ENCODE assay signal across 8 cellular contexts in the genomic region with DNA sequence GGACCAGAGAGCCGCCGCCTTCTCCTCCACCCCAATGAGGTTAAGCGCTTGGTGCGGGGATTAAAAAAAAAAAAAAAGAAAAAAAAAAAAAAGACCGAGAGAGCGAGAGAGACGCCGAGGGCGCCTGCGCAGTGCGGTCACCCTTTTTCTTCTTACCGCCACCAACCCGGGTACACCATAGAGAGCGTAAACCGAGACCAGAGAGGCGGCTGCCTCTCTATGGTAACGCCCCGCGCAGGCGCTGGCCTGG. TPM values are rescaled to one million over a fixed set of nuclear protein-coding genes. Genes with fewer than 3 reads are reported as not detected.
A peak's percentile ranks its signal among the peaks of the same experiment; 100 is the strongest.
DNase-seq lines count a peak whose midpoint lies in the region; ATAC-seq and TF ChIP-seq lines count a peak whose summit lies in the region.

Gene CLASP1 (minus strand): TSS at position 61 of the 250 bp plus-strand sequence. CDS start 43,567 bp downstream, outside the sequence.

- no peak within 1 kb of the TSS for H2BK12ac ChIP-seq in trophoblast cell (ENCODE audit: low read length)

- H4K8ac ChIP-seq in trophoblast cell (ENCODE audit: low read depth, low read length), result peak within 1 kb of the TSS; percentile 90

- peaks cover 15% of the 10 kb centered on the region for H3K79me2 ChIP-seq in trophoblast cell (ENCODE audit: control insufficient read depth, insufficient read depth, low read length, poor library complexity)

- DNase-seq in NCI-H1417 (lab: John Stamatoyannopoulos, UW) (peak; percentile 91 to 98 (median 96)), T-helper 1 cell (peak; percentile 94 to 99 (median 94)), adrenal gland (peak; percentile 96 to 99 (median 98)), cardiac septum (ENCODE audit: low spot score) (peak; percentile 97), trophoblast cell (peak; percentile 99), upper lobe of right lung (peak; percentile 98)

- TF ChIP-seq POLR2A in adrenal gland (IDR thresholded peaks at IDR 0.05), result peak in 1 of 2 donors; percentile 87

- H4K12ac ChIP-seq in trophoblast cell (ENCODE audit: low read depth, low read length), result peak within 1 kb of the TSS; percentile 93

- ATAC-seq in HG02610 (IDR thresholded peaks at IDR 0.05; ENCODE audit: unreplicated experiment) (peak; percentile 91), upper lobe of right lung (peak; percentile 98)

- no peaks in the 10 kb centered on the region for H3K9me3 ChIP-seq in adrenal gland (replicated peaks in 1 of 3)
- H3K9me3 ChIP-seq in trophoblast cell (ENCODE audit: insufficient read depth, low read depth, low read length), result no peaks in the 10 kb centered on the region
- H3K9me3 ChIP-seq in upper lobe of right lung, result no peaks in the 10 kb centered on the region

- H3K36me3 ChIP-seq in adrenal gland (replicated peaks in 1 of 2), result no peaks in the 10 kb centered on the region
- no peaks in the 10 kb centered on the region for H3K36me3 ChIP-seq in trophoblast cell (ENCODE audit: control insufficient read depth in 1 of 2, insufficient read depth in 2 of 2, low read length in 2 of 2)
- H3K36me3 ChIP-seq in upper lobe of right lung, result no peaks in the 10 kb centered on the region

- H3K23ac ChIP-seq in trophoblast cell (ENCODE audit: low read length), result no peak within 1 kb of the TSS

- peak within 1 kb of the TSS; percentile 91 for H2AFZ ChIP-seq in trophoblast cell (ENCODE audit: insufficient read depth, low read length, poor library complexity)

- H2BK120ac ChIP-seq in trophoblast cell (ENCODE audit: insufficient read depth, low read length, poor library complexity), result peak within 1 kb of the TSS; percentile 86

- H3K27me3 ChIP-seq in adrenal gland (no peaks in the 10 kb centered on the region), trophoblast cell (ENCODE audit: insufficient read depth, low read length) (no peaks in the 10 kb centered on the region), upper lobe of right lung (no peaks in the 10 kb centered on the region)

- peak within 1 kb of the TSS; percentile 80 for H3K4ac ChIP-seq in trophoblast cell (ENCODE audit: low read depth, low read length)

- peaks cover 11% of the 10 kb centered on the region for H3K79me1 ChIP-seq in trophoblast cell (ENCODE audit: low read length)

- TF ChIP-seq CTCF in adrenal gland (IDR thresholded peaks at IDR 0.05), result no peak
- no peak for TF ChIP-seq CTCF in upper lobe of right lung (IDR thresholded peaks at IDR 0.05)

- H3K27ac ChIP-seq in adrenal gland, result peak within 1 kb of the TSS; percentile 76 to 97 (median 92)
- peak within 1 kb of the TSS; percentile 92 for H3K27ac ChIP-seq in trophoblast cell (ENCODE audit: low read depth, low read length)
- H3K27ac ChIP-seq in upper lobe of right lung, result peak within 1 kb of the TSS; percentile 97

- peak within 1 kb of the TSS; percentile 86 for H2BK5ac ChIP-seq in trophoblast cell (ENCODE audit: low read depth, low read length, poor library complexity)

- H3K4me3 ChIP-seq in GM08714 (ENCODE audit: low read length) (peak within 1 kb of the TSS; percentile 93), adrenal gland (peak within 1 kb of the TSS; percentile 60 to 82 (median 68)), trophoblast cell (ENCODE audit: low read depth, low read length) (peak within 1 kb of the TSS; percentile 96), upper lobe of right lung (peak within 1 kb of the TSS; percentile 88)

- peak within 1 kb of the TSS; percentile 90 for H4K91ac ChIP-seq in trophoblast cell (ENCODE audit: low read depth, low read length)

- H3K14ac ChIP-seq in trophoblast cell (ENCODE audit: low read length), result peak within 1 kb of the TSS; percentile 84

- H3K4me1 ChIP-seq in adrenal gland (replicated peaks in 1 of 2) (peaks cover 20 to 54% of the 10 kb centered on the region in 2 donors), trophoblast cell (ENCODE audit: control insufficient read depth in 1 of 2, insufficient read depth in 2 of 2, low read length in 2 of 2) (peaks cover 2 to 4% of the 10 kb centered on the region in 2 experiments), upper lobe of right lung (peaks cover 27% of the 10 kb centered on the region)

- H2AK5ac ChIP-seq in trophoblast cell (ENCODE audit: low read length), result peak within 1 kb of the TSS; percentile 39

- peak within 1 kb of the TSS; percentile 95 for H3K9ac ChIP-seq in trophoblast cell (ENCODE audit: low read length)

- H3K18ac ChIP-seq in trophoblast cell (ENCODE audit: low read length), result peak within 1 kb of the TSS; percentile 94

- 0 to 1% (median 0%) methylated on average over 19 to 20 of the region's 20 CpGs for WGBS in adrenal gland, 4 donors
- no CpG with 5 or more reads among the region's 20 CpGs for WGBS in trophoblast cell (ENCODE audit: extremely low coverage, insufficient coverage, insufficient read length)

- intact Hi-C loops in adrenal gland (cut with DNase I), result loop anchor here (5.0 to 10.0 kb wide), 2 partner anchors 115 to 117 kb away; partner anchors contain the start of gene RNU4ATAC (in 2 of the 2)
- intact Hi-C loops in cardiac septum (cut with DNase I), result loop anchor here (5.0 kb wide), 1 partner anchor 47 kb away; no protein-coding TSS in a partner anchor
- intact Hi-C loops in upper lobe of right lung (cut with DNase I), result no loop called here

- peak within 1 kb of the TSS; percentile 98 for H3K4me2 ChIP-seq in trophoblast cell (ENCODE audit: low read length)

RNA-seq across cellular contexts. Expression of gene CLASP1, which starts in this region (rescaled TPM):
- total RNA-seq in adrenal gland (10 to 100 TPM; 38.4 to 65.5 (median 54.1) TPM), cardiac septum (66.1 TPM), upper lobe of right lung (44.5 TPM)
- 10 to 100 TPM; 14.9 to 24.3 (median 17.9) TPM for polyA plus RNA-seq in adrenal gland
- polyA plus RNA-seq in trophoblast cell (2013), result 15.0 and 15.9 TPM in 2 replicates

Comparison
In these comparisons a context has a peak if more than half of its experiments do, and no peak if none do; other contexts are left out.
1. Peak in every context shown above with its lines: DNase-seq, ATAC-seq, H3K4me3 ChIP-seq and H3K27ac ChIP-seq.